19 cellular contexts compared by ENCODE assay signal in genomic region chr2:189453998-189454397, GRCh38. TPM values are rescaled to one million over a fixed set of nuclear protein-coding genes. Genes with fewer than 3 reads are reported as not detected.
DNase-seq lines count a peak whose midpoint lies in the region; ATAC-seq and TF ChIP-seq lines count a peak whose summit lies in the region.
"Had no signal": no experiment of that assay in that cellular context is flagged by ENCODE, and none has a peak within 500 bp of the region (broad histone marks: within the 10 kb centered on the region; RNA-seq: fewer than 3 reads in every experiment).

No MANE protein-coding gene starts in this region.

- H3K4me3 ChIP-seq in right atrium auricular region, result no peak overlapping the region
- no peak overlapping the region for H3K4me3 ChIP-seq in coronary artery
- no peak overlapping the region for H3K4me3 ChIP-seq in naive thymus-derived CD4-positive, alpha-beta T cell (ENCODE audit: low read length)
- H3K4me3 ChIP-seq: BLaER1 treated with 17β-estradiol and CSF1 and Interleukin-3, amounts not matched to agents 10 nM and 100 nM; GM23338; PC-9 had no signal

- H3K27ac ChIP-seq in right atrium auricular region (no peak overlapping the region), coronary artery (peak overlapping the region; percentile 14 to 31)
- no peak overlapping the region for H3K27ac ChIP-seq in naive thymus-derived CD4-positive, alpha-beta T cell (ENCODE audit: low read depth, low read length)
- H3K27ac ChIP-seq: BLaER1 treated with 17β-estradiol and CSF1 and Interleukin-3, amounts not matched to agents 10 nM and 100 nM; PC-9; RWPE1 had no signal

- POLR2A ChIA-PET in naive thymus-derived CD4-positive, alpha-beta T cell (lab: Charles Lee), result no interaction called here

- CTCF ChIA-PET in naive thymus-derived CD4-positive, alpha-beta T cell (lab: Charles Lee), result no interaction called here

- H3K36me3 Mint-ChIP-seq in nephron progenitor cell (ENCODE audit: low read depth) (peaks cover 82% of the 10 kb centered on the region), type B pancreatic cell (peaks cover 44% of the 10 kb centered on the region)
- peaks cover 3 to 48% (median 33%) of the 10 kb centered on the region in 5 donors for H3K36me3 Mint-ChIP-seq in naive thymus-derived CD4-positive, alpha-beta T cell

- TF ChIP-seq CTCF in right atrium auricular region (IDR thresholded peaks at IDR 0.05) (no peak), coronary artery (IDR thresholded peaks at IDR 0.05) (no peak), nephron progenitor cell (IDR thresholded peaks at IDR 0.05) (no peak), type B pancreatic cell (conservative IDR thresholded peaks at IDR 0.05) (no peak)

- H3K9me3 Mint-ChIP-seq in nephron progenitor cell (no peaks in the 10 kb centered on the region), type B pancreatic cell (no peaks in the 10 kb centered on the region)
- H3K9me3 Mint-ChIP-seq in naive thymus-derived CD4-positive, alpha-beta T cell, result no peaks in the 10 kb centered on the region
- H3K9me3 Mint-ChIP-seq: CD8-positive, alpha-beta memory T cell; GM23338 had no signal

- peak; percentile 69 for ATAC-seq in Right ventricle myocardium superior (ENCODE audit: poor library complexity)
- ATAC-seq in naive thymus-derived CD4-positive, alpha-beta T cell, result no peak
- ATAC-seq in GM19467 (IDR thresholded peaks at IDR 0.05; ENCODE audit: unreplicated experiment), result no peak
- ATAC-seq: GM23338 had no signal

- H3K27me3 Mint-ChIP-seq in nephron progenitor cell (ENCODE audit: low read depth, poor library complexity), result no peaks in the 10 kb centered on the region
- H3K27me3 Mint-ChIP-seq in type B pancreatic cell, result no peaks in the 10 kb centered on the region
- H3K27me3 Mint-ChIP-seq in naive thymus-derived CD4-positive, alpha-beta T cell, result no peaks in the 10 kb centered on the region
- H3K27me3 Mint-ChIP-seq: CD8-positive, alpha-beta memory T cell had no signal

- no peaks in the 10 kb centered on the region for H3K27me3 ChIP-seq in right atrium auricular region
- H3K27me3 ChIP-seq in naive thymus-derived CD4-positive, alpha-beta T cell (ENCODE audit: control insufficient read depth in 2 of 2, insufficient read depth in 2 of 2, low read length in 2 of 2), result no peaks in the 10 kb centered on the region
- H3K27me3 ChIP-seq: BLaER1 treated with 17β-estradiol and CSF1 and Interleukin-3, amounts not matched to agents 10 nM and 100 nM had no signal

- peaks cover 0 to 8% of the 10 kb centered on the region in 2 donors for H3K4me1 ChIP-seq in right atrium auricular region
- H3K4me1 ChIP-seq in naive thymus-derived CD4-positive, alpha-beta T cell (ENCODE audit: control insufficient read depth in 2 of 2, insufficient read depth in 2 of 2, low read length in 2 of 2), result no peaks in the 10 kb centered on the region
- H3K4me1 ChIP-seq: BLaER1 treated with 17β-estradiol and CSF1 and Interleukin-3, amounts not matched to agents 10 nM and 100 nM had no signal

- intact Hi-C loops in Right ventricle myocardium superior (cut with DNase I), result no loop called here
- intact Hi-C loops in naive thymus-derived CD4-positive, alpha-beta T cell (cut with micrococcal nuclease), result no loop called here

- DNase-seq in Right ventricle myocardium superior (no peak), right atrium auricular region (ENCODE audit: low spot score) (no peak), coronary artery (ENCODE audit: low spot score) (no peak), nephron progenitor cell (no peak), type B pancreatic cell (ENCODE audit: extremely low spot score, unreplicated experiment) (no peak)
- DNase-seq in naive thymus-derived CD4-positive, alpha-beta T cell, result no peak
- DNase-seq: CD8-positive, alpha-beta memory T cell; HCEC 1CT; MM.1S; NCI-H1092 treated with DMSO at 0.1 percent for 48 hours; NCI-H146; NCI-H2029 treated with DMSO at 0.1 percent for 48 hours; NCI-H2171; NCI-H526; PC-9 had no signal

- H3K4me3 Mint-ChIP-seq in nephron progenitor cell, result no peak overlapping the region
- H3K4me3 Mint-ChIP-seq in type B pancreatic cell, result no peak overlapping the region
- H3K4me3 Mint-ChIP-seq in naive thymus-derived CD4-positive, alpha-beta T cell, result no peak overlapping the region
- H3K4me3 Mint-ChIP-seq: CD8-positive, alpha-beta memory T cell; GM23338 had no signal

- H3K27ac Mint-ChIP-seq in nephron progenitor cell (peak overlapping the region; percentile 12), type B pancreatic cell (peak overlapping the region; percentile 22)
- H3K27ac Mint-ChIP-seq in naive thymus-derived CD4-positive, alpha-beta T cell, result peak overlapping the region in 3 of 9 donors; percentile 4 to 58 (median 7)
- H3K27ac Mint-ChIP-seq: GM23338 had no signal

- H3K4me1 Mint-ChIP-seq in nephron progenitor cell, result no peaks in the 10 kb centered on the region
- no peaks in the 10 kb centered on the region for H3K4me1 Mint-ChIP-seq in type B pancreatic cell (ENCODE audit: unreplicated experiment)
- H3K4me1 Mint-ChIP-seq in naive thymus-derived CD4-positive, alpha-beta T cell, result peaks cover 0 to 10% (median 3%) of the 10 kb centered on the region in 7 donors
- H3K4me1 Mint-ChIP-seq: GM23338 had no signal

- H3K9me3 ChIP-seq in right atrium auricular region, result no peaks in the 10 kb centered on the region
- H3K9me3 ChIP-seq in naive thymus-derived CD4-positive, alpha-beta T cell (ENCODE audit: control insufficient read depth in 2 of 3, low read length in 3 of 3), result no peaks in the 10 kb centered on the region
- H3K9me3 ChIP-seq: BLaER1 treated with 17β-estradiol and CSF1 and Interleukin-3, amounts not matched to agents 10 nM and 100 nM had no signal

- peaks cover 58% of the 10 kb centered on the region for H3K36me3 ChIP-seq in right atrium auricular region
- H3K36me3 ChIP-seq in naive thymus-derived CD4-positive, alpha-beta T cell (ENCODE audit: control insufficient read depth in 2 of 3, insufficient read depth in 3 of 3, low read length in 3 of 3), result peaks cover 24 to 83% (median 26%) of the 10 kb centered on the region in 3 experiments

RNA-seq across cellular contexts. Expression of gene WDR75, which starts 12.7 kb away (rescaled TPM):
- 15.0 TPM for total RNA-seq in Right ventricle myocardium superior
- 10 to 100 TPM; 11.8 to 15.9 TPM for total RNA-seq in right atrium auricular region
- total RNA-seq in type B pancreatic cell (ENCODE audit: low replicate concordance), result 34.3 and 49.8 TPM in 2 replicates
- total RNA-seq in naive thymus-derived CD4-positive, alpha-beta T cell, result 10 to 100 TPM; 39.9 to 67.4 (median 60.7) TPM
- 10 to 100 TPM; 14.2 to 19.3 TPM for polyA plus RNA-seq in naive thymus-derived CD4-positive, alpha-beta T cell

Comparison
In these comparisons a context has a peak if more than half of its experiments do, and no peak if none do; other contexts are left out.
1. H3K27ac ChIP-seq: peak in coronary artery (2 of 2); none in right atrium auricular region (0 of 2) and naive thymus-derived CD4-positive, alpha-beta T cell (single experiment).